3 cellular contexts compared by ENCODE assay signal in the genomic region with DNA sequence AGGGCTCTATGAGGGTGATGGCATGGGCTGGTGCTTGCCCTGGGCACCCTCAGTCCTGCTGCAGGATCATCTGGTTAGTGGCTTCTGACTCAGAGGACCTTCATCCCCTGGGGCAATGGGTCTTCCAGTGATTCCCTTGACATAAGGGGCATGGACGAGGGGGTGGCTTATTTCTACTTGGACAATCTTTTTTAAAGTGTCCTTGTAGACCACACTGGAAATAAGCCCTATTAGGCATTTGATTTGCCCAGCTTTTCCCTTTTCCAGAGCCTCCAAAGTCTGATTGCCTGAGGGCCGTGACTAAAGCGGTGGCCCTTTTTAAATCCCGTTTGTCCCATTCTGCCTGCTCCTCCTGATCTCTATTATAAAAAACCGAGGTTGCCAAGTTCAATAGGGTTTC.
DNase-seq lines count a peak whose midpoint lies in the region.
"Not testable (repeated sequence)": the region's sequence is repeated elsewhere in the genome, so short reads cannot be mapped to it uniquely, and the experiment has no call there.

No MANE protein-coding gene starts in this region.

- not testable (repeated sequence) for H3K27me3 ChIP-seq in SJCRH30

- not testable (repeated sequence) for H3K4me3 ChIP-seq in SJCRH30

- H3K4me1 ChIP-seq in SJCRH30 = peaks cover 40% of the 10 kb centered on the region

- not testable (repeated sequence) for H3K36me3 ChIP-seq in SJCRH30

- peak; percentile 3 for DNase-seq in M059J (ENCODE audit: low read depth)
- DNase-seq in RPMI7951 (ENCODE audit: low read depth) = peak; percentile 76
- DNase-seq in SJCRH30 = peak in 1 of 2 experiments; percentile 53

- H3K27ac ChIP-seq in SJCRH30 = peak overlapping the region; percentile 96

- peaks cover 16% of the 10 kb centered on the region; the same call in 1 of the 2 replicates for H3K9me3 ChIP-seq in SJCRH30 (replicated peaks)
